8 cellular contexts compared by ENCODE assay signal in genomic region chr3:142578309-142579223, GRCh38. TPM values are rescaled to one million over a fixed set of nuclear protein-coding genes. Genes with fewer than 3 reads are reported as not detected.
A peak's percentile ranks its signal among the peaks of the same experiment; 100 is the strongest.
DNase-seq lines count a peak whose midpoint lies in the region; ATAC-seq, FAIRE-seq and TF ChIP-seq lines count a peak whose summit lies in the region.

ATR (minus strand) TSS chr3:142578733; CDS start chr3:142578704, 29 bp downstream.

- H3K27ac Mint-ChIP-seq in activated naive CD8-positive, alpha-beta T cell treated with anti-CD3 and anti-CD28 coated beads, Interleukin-2, amount 10 ng/mL, durations not matched to agents 7 days and 5 days = peak within 1 kb of the TSS; percentile 99

- TF ChIP-seq POLR2A in GM10847 (IDR thresholded peaks at IDR 0.05; ENCODE audit: extremely low read depth, insufficient read length) = peak; percentile 64

- TF ChIP-seq CTCF in SU-DHL-6 (IDR thresholded peaks at IDR 0.05; ENCODE audit: insufficient read depth, low read length, poor library complexity, severe bottlenecking) (no peak), pancreas (IDR thresholded peaks at IDR 0.05) (no peak), tibial artery (IDR thresholded peaks at IDR 0.05) (no peak)

- H3K4me3 ChIP-seq in SU-DHL-6 (ENCODE audit: insufficient read depth, low read length, poor library complexity, severe bottlenecking) (peak within 1 kb of the TSS; percentile 84), pancreas (peak within 1 kb of the TSS; percentile 68 to 88 (median 78)), tibial artery (peak within 1 kb of the TSS; percentile 75 to 82)

- peaks cover 9% of the 10 kb centered on the region for H3K27me3 Mint-ChIP-seq in activated naive CD8-positive, alpha-beta T cell treated with anti-CD3 and anti-CD28 coated beads, Interleukin-2, amount 10 ng/mL, durations not matched to agents 7 days and 5 days

- H2AFZ ChIP-seq in SU-DHL-6 (ENCODE audit: low read depth, low read length, severe bottlenecking) = peak within 1 kb of the TSS; percentile 72

- H3K27ac ChIP-seq in SU-DHL-6 (ENCODE audit: low read depth, low read length) = peak within 1 kb of the TSS; percentile 78
- peak within 1 kb of the TSS; percentile 79 to 94 (median 90) for H3K27ac ChIP-seq in pancreas
- peak within 1 kb of the TSS; percentile 92 to 94 for H3K27ac ChIP-seq in tibial artery

- H3K9me3 ChIP-seq in SU-DHL-6 (ENCODE audit: insufficient read depth, low read length) = no peaks in the 10 kb centered on the region
- H3K9me3 ChIP-seq in pancreas = no peaks in the 10 kb centered on the region
- H3K9me3 ChIP-seq in tibial artery = no peaks in the 10 kb centered on the region

- ATAC-seq in HG02678 (IDR thresholded peaks at IDR 0.05; ENCODE audit: unreplicated experiment) (peak; percentile 93), pancreas (peak; percentile 98 to 99 (median 98))
- peak; percentile 95 for ATAC-seq in activated naive CD8-positive, alpha-beta T cell treated with anti-CD3 and anti-CD28 coated beads, Interleukin-2, amount 10 ng/mL, durations not matched to agents 7 days and 5 days (ENCODE audit: low read depth)

- WGBS in pancreas, 2 donors = 1% methylated on average over 62 to 65 of the region's 65 CpGs

- peak within 1 kb of the TSS; percentile 86 for H3K9ac ChIP-seq in SU-DHL-6 (ENCODE audit: low read length)

- H3K27me3 ChIP-seq in SU-DHL-6 (ENCODE audit: low read length) (no peaks in the 10 kb centered on the region), pancreas (no peaks in the 10 kb centered on the region), tibial artery (no peaks in the 10 kb centered on the region)

- intact Hi-C loops in head of caudate nucleus (cut with DNase I) (loop anchor here (2.0 kb wide), 1 partner anchor 18 kb away; the partner anchor contains the start of gene PLS1), pancreas (cut with DNase I) (no loop called here), tibial artery (cut with DNase I; ENCODE audit: low total_unique reads) (no loop called here)

- H3K9me3 Mint-ChIP-seq in activated naive CD8-positive, alpha-beta T cell treated with anti-CD3 and anti-CD28 coated beads, Interleukin-2, amount 10 ng/mL, durations not matched to agents 7 days and 5 days = no peaks in the 10 kb centered on the region

- no peaks in the 10 kb centered on the region for H3K36me3 ChIP-seq in SU-DHL-6 (ENCODE audit: low read length)
- H3K36me3 ChIP-seq in pancreas = no peaks in the 10 kb centered on the region
- H3K36me3 ChIP-seq in tibial artery = no peaks in the 10 kb centered on the region

- FAIRE-seq in pancreas (lab: Jason Lieb, UNC) = peak; percentile 26

- peaks cover 8% of the 10 kb centered on the region for H3K36me3 Mint-ChIP-seq in activated naive CD8-positive, alpha-beta T cell treated with anti-CD3 and anti-CD28 coated beads, Interleukin-2, amount 10 ng/mL, durations not matched to agents 7 days and 5 days

- peaks cover 38% of the 10 kb centered on the region for H3K4me1 Mint-ChIP-seq in activated naive CD8-positive, alpha-beta T cell treated with anti-CD3 and anti-CD28 coated beads, Interleukin-2, amount 10 ng/mL, durations not matched to agents 7 days and 5 days

- peak within 1 kb of the TSS; percentile 99 for H3K4me3 Mint-ChIP-seq in activated naive CD8-positive, alpha-beta T cell treated with anti-CD3 and anti-CD28 coated beads, Interleukin-2, amount 10 ng/mL, durations not matched to agents 7 days and 5 days

- no peaks in the 10 kb centered on the region for H3F3A ChIP-seq in SU-DHL-6 (ENCODE audit: insufficient read depth)

- peaks cover 2% of the 10 kb centered on the region; the same call in 1 of the 2 replicates for H4K20me1 ChIP-seq in SU-DHL-6 (ENCODE audit: low read depth, low read length)

- H3K4me1 ChIP-seq in pancreas = peaks cover 13 to 24% (median 20%) of the 10 kb centered on the region in 3 donors
- H3K4me1 ChIP-seq in tibial artery = peaks cover 0 to 24% (median 10%) of the 10 kb centered on the region in 4 donors

- H3K4me2 ChIP-seq in SU-DHL-6 (ENCODE audit: low read depth, low read length, poor library complexity, severe bottlenecking) = peak within 1 kb of the TSS; percentile 95

- DNase-seq in NCI-H128 (lab: John Stamatoyannopoulos, UW; ENCODE audit: unreplicated experiment) = peak; percentile 95
- DNase-seq in activated naive CD8-positive, alpha-beta T cell treated with anti-CD3 and anti-CD28 coated beads, Interleukin-2, amount 10 ng/mL, durations not matched to agents 7 days and 5 days = peak; percentile 95
- DNase-seq in head of caudate nucleus = peak; percentile 93 to 99 (median 97)
- DNase-seq in pancreas = peak; percentile 96 to 98 (median 97)
- DNase-seq in tibial artery = peak; percentile 95 to 98

- no peaks in the 10 kb centered on the region for H3K9me2 ChIP-seq in SU-DHL-6 (replicated peaks; ENCODE audit: insufficient read depth, low read length)

- peaks cover 50% of the 10 kb centered on the region for H3K79me2 ChIP-seq in SU-DHL-6 (ENCODE audit: insufficient read depth, low read length)

- POLR2A ChIA-PET in activated naive CD8-positive, alpha-beta T cell treated with anti-CD3 and anti-CD28 coated beads, Interleukin-2, amount 10 ng/mL, durations not matched to agents 7 days and 5 days (lab: Charles Lee) = interaction anchor here (0.6 to 1.6 kb wide), 13 partner anchors 9 to 541 kb away, joined by 3 to 24 read pairs (median 4); partner anchors contain the start of genes PLS1, TRPC1, U2SURP and XRN1

RNA-seq across cellular contexts. Expression of gene ATR, which starts in this region (rescaled TPM):
- 10 to 100 TPM; 36.2 to 36.9 TPM for total RNA-seq in activated naive CD8-positive, alpha-beta T cell treated with anti-CD3 and anti-CD28 coated beads, Interleukin-2, amount 10 ng/mL, durations not matched to agents 7 days and 5 days
- total RNA-seq in pancreas = 10 to 100 TPM in 2 of 6 donors, 1 to 10 TPM in 4; 8.2 to 16.6 (median 9.6) TPM
- polyA plus RNA-seq in pancreas = 10 to 100 TPM; 12.6 to 15.4 TPM

Comparison
In these comparisons a context has a peak if more than half of its experiments do, and no peak if none do; other contexts are left out.
1. Peak in every context shown above with its lines: DNase-seq, ATAC-seq, H3K4me3 ChIP-seq and H3K27ac ChIP-seq.